In genomic region chr10:21318768-21319167, GRCh38 we compare ENCODE assay signal across 1 cellular context.
TF ChIP-seq lines count a peak whose summit lies in the region.

No MANE protein-coding gene starts in this region.

TF ChIP-seq in A549, 52 proteins besides CTCF, POLR2A, EP300 and RAD21 (continued from another document):
- TF ChIP-seq, protein P1, sequence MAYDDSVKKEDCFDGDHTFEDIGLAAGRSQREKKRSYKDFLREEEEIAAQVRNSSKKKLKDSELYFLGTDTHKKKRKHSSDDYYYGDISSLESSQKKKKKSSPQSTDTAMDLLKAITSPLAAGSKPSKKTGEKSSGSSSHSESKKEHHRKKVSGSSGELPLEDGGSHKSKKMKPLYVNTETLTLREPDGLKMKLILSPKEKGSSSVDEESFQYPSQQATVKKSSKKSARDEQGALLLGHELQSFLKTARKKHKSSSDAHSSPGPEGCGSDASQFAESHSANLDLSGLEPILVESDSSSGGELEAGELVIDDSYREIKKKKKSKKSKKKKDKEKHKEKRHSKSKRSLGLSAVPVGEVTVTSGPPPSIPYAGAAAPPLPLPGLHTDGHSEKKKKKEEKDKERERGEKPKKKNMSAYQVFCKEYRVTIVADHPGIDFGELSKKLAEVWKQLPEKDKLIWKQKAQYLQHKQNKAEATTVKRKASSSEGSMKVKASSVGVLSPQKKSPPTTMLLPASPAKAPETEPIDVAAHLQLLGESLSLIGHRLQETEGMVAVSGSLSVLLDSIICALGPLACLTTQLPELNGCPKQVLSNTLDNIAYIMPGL (CRISPR knock-in tag; IDR thresholded peaks at IDR 0.05; ENCODE audit: borderline replicate concordance) = no peak
- no peak for TF ChIP-seq KDM5A (IDR thresholded peaks at IDR 0.05)
- TF ChIP-seq, protein P2, sequence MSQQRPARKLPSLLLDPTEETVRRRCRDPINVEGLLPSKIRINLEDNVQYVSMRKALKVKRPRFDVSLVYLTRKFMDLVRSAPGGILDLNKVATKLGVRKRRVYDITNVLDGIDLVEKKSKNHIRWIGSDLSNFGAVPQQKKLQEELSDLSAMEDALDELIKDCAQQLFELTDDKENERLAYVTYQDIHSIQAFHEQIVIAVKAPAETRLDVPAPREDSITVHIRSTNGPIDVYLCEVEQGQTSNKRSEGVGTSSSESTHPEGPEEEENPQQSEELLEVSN (IDR thresholded peaks at IDR 0.05; ENCODE audit: borderline replicate concordance, low read depth) = no peak
- TF ChIP-seq SREBF2 (IDR thresholded peaks at IDR 0.05) = no peak
- no peak for TF ChIP-seq HOXB5 (CRISPR knock-in tag; IDR thresholded peaks at IDR 0.05)
- TF ChIP-seq BHLHE40 (IDR thresholded peaks at IDR 0.05; ENCODE audit: low read depth, low read length) = no peak
- TF ChIP-seq, protein P3, sequence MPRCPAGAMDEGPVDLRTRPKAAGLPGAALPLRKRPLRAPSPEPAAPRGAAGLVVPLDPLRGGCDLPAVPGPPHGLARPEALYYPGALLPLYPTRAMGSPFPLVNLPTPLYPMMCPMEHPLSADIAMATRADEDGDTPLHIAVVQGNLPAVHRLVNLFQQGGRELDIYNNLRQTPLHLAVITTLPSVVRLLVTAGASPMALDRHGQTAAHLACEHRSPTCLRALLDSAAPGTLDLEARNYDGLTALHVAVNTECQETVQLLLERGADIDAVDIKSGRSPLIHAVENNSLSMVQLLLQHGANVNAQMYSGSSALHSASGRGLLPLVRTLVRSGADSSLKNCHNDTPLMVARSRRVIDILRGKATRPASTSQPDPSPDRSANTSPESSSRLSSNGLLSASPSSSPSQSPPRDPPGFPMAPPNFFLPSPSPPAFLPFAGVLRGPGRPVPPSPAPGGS (IDR thresholded peaks at IDR 0.05) = no peak
- TF ChIP-seq JUN (IDR thresholded peaks at IDR 0.05) = no peak
- TF ChIP-seq RARB (CRISPR knock-in tag; IDR thresholded peaks at IDR 0.05) = no peak
- TF ChIP-seq CHD4 (IDR thresholded peaks at IDR 0.05; ENCODE audit: borderline replicate concordance) = no peak
- TF ChIP-seq CHD2 (IDR thresholded peaks at IDR 0.05; ENCODE audit: low read length, partially characterized antibody) = no peak
- TF ChIP-seq MYC (IDR thresholded peaks at IDR 0.05; ENCODE audit: borderline replicate concordance, low read length) = no peak
- TF ChIP-seq ZSCAN20 (CRISPR knock-in tag; IDR thresholded peaks at IDR 0.05) = no peak
